Comparison of ENCODE assay signal across 1 cellular context in genomic region chr14:47846008-47846407, GRCh38.
TF ChIP-seq lines count a peak whose summit lies in the region.

No MANE protein-coding gene starts in this region.

TF ChIP-seq in SK-N-SH, 30 proteins besides CTCF, POLR2A, EP300 and RAD21 (continued from another document):
- TF ChIP-seq, protein P1, sequence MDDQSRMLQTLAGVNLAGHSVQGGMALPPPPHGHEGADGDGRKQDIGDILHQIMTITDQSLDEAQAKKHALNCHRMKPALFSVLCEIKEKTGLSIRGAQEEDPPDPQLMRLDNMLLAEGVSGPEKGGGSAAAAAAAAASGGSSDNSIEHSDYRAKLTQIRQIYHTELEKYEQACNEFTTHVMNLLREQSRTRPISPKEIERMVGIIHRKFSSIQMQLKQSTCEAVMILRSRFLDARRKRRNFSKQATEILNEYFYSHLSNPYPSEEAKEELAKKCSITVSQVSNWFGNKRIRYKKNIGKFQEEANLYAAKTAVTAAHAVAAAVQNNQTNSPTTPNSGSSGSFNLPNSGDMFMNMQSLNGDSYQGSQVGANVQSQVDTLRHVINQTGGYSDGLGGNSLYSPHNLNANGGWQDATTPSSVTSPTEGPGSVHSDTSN (IDR thresholded peaks at IDR 0.05) = no peak
- TF ChIP-seq USF1 (IDR thresholded peaks at IDR 0.05; ENCODE audit: borderline replicate concordance, low read depth) (no peak), FOXJ3 (CRISPR knock-in tag; IDR thresholded peaks at IDR 0.05) (no peak), GATA2 (CRISPR knock-in tag; IDR thresholded peaks at IDR 0.05) (no peak), RXRA (IDR thresholded peaks at IDR 0.05; ENCODE audit: borderline replicate concordance, low read depth) (no peak), RCOR1 (IDR thresholded peaks at IDR 0.05; ENCODE audit: low read length) (no peak)
